24 cellular contexts compared by ENCODE assay signal in genomic region chr9:86994231-86994630, GRCh38. TPM values are rescaled to one million over a fixed set of nuclear protein-coding genes. Genes with fewer than 3 reads are reported as not detected.
DNase-seq lines count a peak whose midpoint lies in the region; FAIRE-seq and TF ChIP-seq lines count a peak whose summit lies in the region.
"Had no signal": no experiment of that assay in that cellular context is flagged by ENCODE, and none has a peak within 500 bp of the region (broad histone marks: within the 10 kb centered on the region; RNA-seq: fewer than 3 reads in every experiment).

No MANE protein-coding gene starts in this region.

- no peak for FAIRE-seq in D721Med (lab: Jason Lieb, UNC)
- FAIRE-seq: GM12878, HTR-8/SVneo, K562, RCC 7860 had no signal

- no peak for TF ChIP-seq CTCF in D721Med (IDR thresholded peaks at IDR 0.05; ENCODE audit: insufficient read depth, missing control alignments)

- DNase-seq in DMS 273 treated with DMSO at 0.1 percent for 48 hours (lab: John Stamatoyannopoulos, UW) (peak; percentile 7), NCI-H2171 treated with DMSO at 0.1 percent for 48 hours (lab: John Stamatoyannopoulos, UW) (peak; percentile 78), left kidney (ENCODE audit: low read depth, low spot score) (peak; percentile 38), D721Med (ENCODE audit: insufficient read length, low spot score) (no peak), ureter (ENCODE audit: low spot score) (no peak), NCI-H2196 treated with DMSO at 0.1 percent for 48 hours (lab: John Stamatoyannopoulos, UW; ENCODE audit: unreplicated experiment) (no peak), NCI-H446 (lab: John Stamatoyannopoulos, UW) (no peak)
- DNase-seq: ACHN; BE2C; CD8-positive, alpha-beta memory T cell; GM23248; H7; NCI-H1417; NCI-H1694 treated with DMSO at 0.1 percent for 48 hours; NCI-H2081; NCI-H524 treated with DMSO at 0.1 percent for 48 hours; NCI-H774; SIG-M5; T-cell had no signal

RNA-seq across cellular contexts. Expression of gene GAS1, which starts 46.9 kb away (rescaled TPM):
- total RNA-seq in ureter: 11.6 TPM
- total RNA-seq: G401, GM12878 had no signal

Comparison
In these comparisons a context has a peak if more than half of its experiments do, and no peak if none do; other contexts are left out.
1. DNase-seq: peak in DMS 273 treated with DMSO at 0.1 percent for 48 hours (single experiment), NCI-H2171 treated with DMSO at 0.1 percent for 48 hours (single experiment) and left kidney (single experiment); none in D721Med (single experiment), ureter (single experiment), NCI-H2196 treated with DMSO at 0.1 percent for 48 hours (single experiment) and NCI-H446 (0 of 2).